14 cellular contexts compared by ENCODE assay signal in the genomic region with DNA sequence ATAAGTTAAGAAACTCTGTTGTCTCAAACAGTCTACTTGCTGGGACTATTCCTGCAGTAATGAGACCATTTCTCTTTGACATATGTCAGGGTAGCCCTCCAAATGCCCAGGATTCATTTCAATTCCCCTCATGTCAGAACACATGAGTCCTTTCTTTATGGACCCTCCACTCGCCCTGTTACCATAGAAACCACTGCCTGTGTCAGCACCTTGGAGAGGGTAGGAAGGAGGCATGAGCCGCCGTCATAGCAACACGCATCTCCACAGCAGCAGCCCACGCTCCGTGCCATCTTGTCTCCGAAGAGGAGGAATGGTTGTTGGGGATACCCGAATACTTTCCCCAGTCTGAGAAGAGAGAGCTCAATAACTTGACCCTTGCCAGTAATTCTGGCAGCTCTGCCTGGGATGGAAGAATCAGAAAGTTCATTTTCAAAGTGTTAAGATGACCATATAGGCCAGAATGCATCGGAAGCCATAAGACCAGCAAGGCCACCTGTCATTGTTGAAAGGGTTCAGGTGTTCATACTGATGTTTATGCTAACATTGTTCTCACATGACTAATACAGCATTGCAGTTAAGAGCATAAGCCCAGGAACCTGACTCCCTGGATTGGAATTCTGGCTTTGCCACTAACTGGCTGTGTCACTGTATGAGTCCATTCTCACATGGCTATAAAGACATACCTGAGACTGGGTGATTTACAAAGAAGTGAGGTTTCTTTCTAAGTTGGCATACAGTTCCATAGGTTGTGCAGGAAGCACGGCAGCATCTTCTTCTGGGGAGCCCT.
DNase-seq lines count a peak whose midpoint lies in the region; ATAC-seq and TF ChIP-seq lines count a peak whose summit lies in the region.
"Had no signal": no experiment of that assay in that cellular context is flagged by ENCODE, and none has a peak within 500 bp of the region (broad histone marks: within the 10 kb centered on the region; RNA-seq: fewer than 3 reads in every experiment).

No MANE protein-coding gene starts in this region.

- H2BK5ac ChIP-seq in neuronal stem cell (ENCODE audit: low read length): no peak overlapping the region

- no peak overlapping the region for H3K18ac ChIP-seq in neuronal stem cell (ENCODE audit: low read length)

- no peaks in the 10 kb centered on the region for H3K36me3 ChIP-seq in neuronal stem cell (replicated peaks in 1 of 2; ENCODE audit: control insufficient read depth in 2 of 2, insufficient read depth in 2 of 2, low read length in 2 of 2)
- no peaks in the 10 kb centered on the region for H3K36me3 ChIP-seq in CD8-positive, alpha-beta memory T cell (ENCODE audit: insufficient read depth, low read length)
- no peaks in the 10 kb centered on the region for H3K36me3 ChIP-seq in body of pancreas (replicated peaks in 1 of 2; ENCODE audit: insufficient read depth in 1 of 2, low read depth in 2 of 2)
- H3K36me3 ChIP-seq: colonic mucosa, stomach had no signal

- no peak overlapping the region for H3K27ac Mint-ChIP-seq in CD8-positive, alpha-beta memory T cell

- no peaks in the 10 kb centered on the region for H3K27me3 ChIP-seq in neuronal stem cell (ENCODE audit: control insufficient read depth in 3 of 3, insufficient read depth in 3 of 3, low read depth in 1 of 3, low read length in 3 of 3)
- H3K27me3 ChIP-seq in CD8-positive, alpha-beta memory T cell (ENCODE audit: insufficient read depth, low read length, poor library complexity, severe bottlenecking): no peaks in the 10 kb centered on the region
- no peaks in the 10 kb centered on the region for H3K27me3 ChIP-seq in body of pancreas
- H3K27me3 ChIP-seq: colonic mucosa, stomach had no signal

- peaks cover 0 to 3% (median 0%) of the 10 kb centered on the region in 3 donors for H3K36me3 Mint-ChIP-seq in CD8-positive, alpha-beta memory T cell

- H3K4me2 ChIP-seq in neuronal stem cell (ENCODE audit: insufficient read depth, low read length, poor library complexity, severe bottlenecking): no peak overlapping the region

- no peak overlapping the region for H3K9ac ChIP-seq in neuronal stem cell (ENCODE audit: low read depth, low read length, poor library complexity)

- H3K4me1 ChIP-seq in neuronal stem cell (ENCODE audit: control insufficient read depth in 2 of 2, insufficient read depth in 1 of 2, low read depth in 1 of 2, low read length in 2 of 2) (no peaks in the 10 kb centered on the region), body of pancreas (no peaks in the 10 kb centered on the region)
- H3K4me1 ChIP-seq in CD8-positive, alpha-beta memory T cell (ENCODE audit: insufficient read depth, low read length): no peaks in the 10 kb centered on the region
- H3K4me1 ChIP-seq: colonic mucosa, stomach had no signal

- no peak overlapping the region for H3K14ac ChIP-seq in neuronal stem cell (ENCODE audit: low read length)

- H3K4me3 Mint-ChIP-seq in CD8-positive, alpha-beta memory T cell: no peak overlapping the region

- ATAC-seq in body of pancreas: no peak

- no peak overlapping the region for H3K23ac ChIP-seq in neuronal stem cell (ENCODE audit: low read depth, low read length, poor library complexity)

- H3K9me3 ChIP-seq in neuronal stem cell (replicated peaks in 1 of 2; ENCODE audit: control insufficient read depth in 2 of 2, insufficient read depth in 1 of 2, low read depth in 1 of 2, low read length in 2 of 2) (no peaks in the 10 kb centered on the region), body of pancreas (no peaks in the 10 kb centered on the region)
- no peaks in the 10 kb centered on the region for H3K9me3 ChIP-seq in CD8-positive, alpha-beta memory T cell (ENCODE audit: low read length)
- H3K9me3 ChIP-seq: colonic mucosa had no signal

- no peak overlapping the region for H4K91ac ChIP-seq in neuronal stem cell (ENCODE audit: low read depth, low read length, poor library complexity)

- POLR2A ChIA-PET in CD8-positive, alpha-beta memory T cell (lab: Charles Lee): no interaction called here

- H2AFZ ChIP-seq in neuronal stem cell (ENCODE audit: low read length): no peak overlapping the region

- H2AK5ac ChIP-seq in neuronal stem cell (ENCODE audit: low read depth, low read length): no peak overlapping the region

- H3K79me1 ChIP-seq in neuronal stem cell (ENCODE audit: low read depth, low read length): no peaks in the 10 kb centered on the region

- peak; percentile 76 for DNase-seq in ELR (ENCODE audit: low read depth)
- DNase-seq in NB4 (ENCODE audit: low read depth): peak; percentile 8
- peak; percentile 98 for DNase-seq in epithelial cell of esophagus (ENCODE audit: low read depth)
- peak; percentile 21 for DNase-seq in neuronal stem cell (ENCODE audit: low spot score)
- DNase-seq in stimulated activated CD4-positive, alpha-beta T cell treated with anti-CD3 and anti-CD28 coated beads, Interleukin-4, amount 100 ng/mL, for 1 hour: no peak
- no peak for DNase-seq in GM03348 (ENCODE audit: low spot score)
- DNase-seq in CD8-positive, alpha-beta memory T cell: no peak
- DNase-seq in body of pancreas: no peak
- DNase-seq: colonic mucosa; MV-4-11; NCI-H69; stimulated activated CD4-positive, alpha-beta T cell treated with anti-CD3 and anti-CD28 coated beads, Interleukin-4, amount 100 ng/mL, for 4 hours; stomach had no signal

- no peak overlapping the region for H3K4ac ChIP-seq in neuronal stem cell (ENCODE audit: low read length)

- no CpG with 5 or more reads among the region's 10 CpGs for WGBS in neuronal stem cell (ENCODE audit: extremely low coverage in 2 of 2, insufficient read length in 2 of 2, insufficient replicate concordance in 1 of 2), 2 donors
- WGBS in body of pancreas, 2 donors: 75 to 77% methylated on average over 5 to 10 of the region's 10 CpGs

- H3K27ac ChIP-seq in neuronal stem cell (replicated peaks; ENCODE audit: low read length) (no peak overlapping the region), body of pancreas (no peak overlapping the region)
- no peak overlapping the region for H3K27ac ChIP-seq in CD8-positive, alpha-beta memory T cell (ENCODE audit: low read depth, low read length)
- H3K27ac ChIP-seq: colonic mucosa, stomach had no signal

- H2BK15ac ChIP-seq in neuronal stem cell (ENCODE audit: low read length): no peak overlapping the region

- peaks cover 0 to 3% of the 10 kb centered on the region in 2 donors for H3K27me3 Mint-ChIP-seq in CD8-positive, alpha-beta memory T cell

- H3K4me3 ChIP-seq in NB4 (ENCODE audit: low read depth, low read length) (no peak overlapping the region), epithelial cell of esophagus (ENCODE audit: low read length) (no peak overlapping the region), neuronal stem cell (ENCODE audit: low read length in 2 of 2) (no peak overlapping the region), body of pancreas (no peak overlapping the region)
- no peak overlapping the region for H3K4me3 ChIP-seq in CD8-positive, alpha-beta memory T cell (ENCODE audit: low read length)
- H3K4me3 ChIP-seq: colonic mucosa, lung, stomach had no signal

- TF ChIP-seq POLR2A in NB4 (IDR thresholded peaks at IDR 0.05; ENCODE audit: extremely low read depth, insufficient read length) (no peak), body of pancreas (IDR thresholded peaks at IDR 0.05) (no peak)

- intact Hi-C loops in body of pancreas (cut with DNase I): no loop called here

- TF ChIP-seq CTCF in NB4 (IDR thresholded peaks at IDR 0.05; ENCODE audit: low read depth, low read length) (no peak), epithelial cell of esophagus (IDR thresholded peaks at IDR 0.05; ENCODE audit: insufficient read depth, low read depth, low read length, missing control alignments) (no peak), body of pancreas (IDR thresholded peaks at IDR 0.05) (no peak)

- no peak overlapping the region for H2BK120ac ChIP-seq in neuronal stem cell (ENCODE audit: low read depth, low read length)

- no peak overlapping the region for H2BK12ac ChIP-seq in neuronal stem cell (ENCODE audit: low read length)

- H3K9me3 Mint-ChIP-seq in CD8-positive, alpha-beta memory T cell: peaks cover 0 to 9% (median 5%) of the 10 kb centered on the region in 5 donors

- CTCF ChIA-PET in CD8-positive, alpha-beta memory T cell (lab: Charles Lee): no interaction called here

- H3K4me1 Mint-ChIP-seq in CD8-positive, alpha-beta memory T cell: no peaks in the 10 kb centered on the region

- no peak overlapping the region for H4K8ac ChIP-seq in neuronal stem cell (ENCODE audit: low read depth, low read length)

Comparison
In these comparisons a context has a peak if more than half of its experiments do, and no peak if none do; other contexts are left out.
1. DNase-seq: peak in ELR (single experiment), NB4 (single experiment), epithelial cell of esophagus (single experiment) and neuronal stem cell (single experiment); none in stimulated activated CD4-positive, alpha-beta T cell treated with anti-CD3 and anti-CD28 coated beads, Interleukin-4, amount 100 ng/mL, for 1 hour (single experiment), GM03348 (single experiment), CD8-positive, alpha-beta memory T cell (0 of 5) and body of pancreas (0 of 4).